In genomic region chr1:238404506-238404905, GRCh38 we compare ENCODE assay signal across 13 cellular contexts.
"Had no signal": no experiment of that assay in that cellular context is flagged by ENCODE, and none has a peak within 500 bp of the region (broad histone marks: within the 10 kb centered on the region; RNA-seq: fewer than 3 reads in every experiment).

No MANE protein-coding gene starts in this region.

- H3K27me3 ChIP-seq: ascending aorta, cardiac muscle cell, ovary, sigmoid colon, spleen had no signal

- H3K4me1 ChIP-seq: ascending aorta, sigmoid colon, spleen had no signal

- H3K4me1 Mint-ChIP-seq: activated B cell treated with CpG ODN at 0.5 μM for 24 hours; activated CD4-positive, alpha-beta T cell treated with anti-CD3 and anti-CD28 coated beads, Interleukin-2, amount 10 ng/mL, durations not matched to agents 24 days and 14 days had no signal

- H3K36me3 ChIP-seq: ascending aorta, cardiac muscle cell, ovary, sigmoid colon, spleen, thoracic aorta had no signal

- DNase-seq: activated B cell treated with CpG ODN at 0.5 μM for 24 hours; activated CD4-positive, alpha-beta T cell treated with anti-CD3 and anti-CD28 coated beads, Interleukin-2, amount 10 ng/mL, durations not matched to agents 24 days and 14 days; hypothalamus; kidney glomerular epithelial cell; ovary; sigmoid colon; spleen had no signal

- H3K4me3 ChIP-seq: ascending aorta, cardiac muscle cell, ovary, sigmoid colon, spleen, thoracic aorta had no signal

- H3K27ac ChIP-seq: ascending aorta, cardiac muscle cell, ovary, sigmoid colon, spleen, thoracic aorta had no signal

- H3K9me3 Mint-ChIP-seq: activated B cell treated with CpG ODN at 0.5 μM for 24 hours; activated CD4-positive, alpha-beta T cell treated with anti-CD3 and anti-CD28 coated beads, Interleukin-2, amount 10 ng/mL, durations not matched to agents 24 days and 14 days; activated T-helper 1 cell treated with anti-CD3 and anti-CD28 coated beads, Interleukin-12 subunit alpha, Interleukin-12 subunit beta, Interleukin-2, Interleukin-4 antibody, amounts not matched to agents 30 ng/mL and 10 ng/mL and 1 ng/mL, durations not matched to agents 14 hours and 24 hours and 36 hours had no signal

- H3K4me3 Mint-ChIP-seq: activated B cell treated with CpG ODN at 0.5 μM for 24 hours; activated CD4-positive, alpha-beta T cell treated with anti-CD3 and anti-CD28 coated beads, Interleukin-2, amount 10 ng/mL, durations not matched to agents 24 days and 14 days; activated T-helper 1 cell treated with anti-CD3 and anti-CD28 coated beads, Interleukin-12 subunit alpha, Interleukin-12 subunit beta, Interleukin-2, Interleukin-4 antibody, amounts not matched to agents 30 ng/mL and 10 ng/mL and 1 ng/mL, durations not matched to agents 14 hours and 24 hours and 36 hours; stimulated activated naive CD8-positive, alpha-beta T cell treated with anti-CD3 and anti-CD28 coated beads, Interleukin-15, Interleukin-2, amounts not matched to agents 100 ng/mL and 50 ng/mL, for 24 hours; T-helper 2 cell treated with Interferon-gamma antibody and Interleukin-4, amounts not matched to agents 5 μg/mL and 100 μg/mL, for 36 hours had no signal

- H3K9me3 ChIP-seq: ascending aorta, ovary, sigmoid colon, spleen, thoracic aorta had no signal

- H3K27ac Mint-ChIP-seq: activated B cell treated with CpG ODN at 0.5 μM for 24 hours; activated CD4-positive, alpha-beta T cell treated with anti-CD3 and anti-CD28 coated beads, Interleukin-2, amount 10 ng/mL, durations not matched to agents 24 days and 14 days; activated T-helper 1 cell treated with anti-CD3 and anti-CD28 coated beads, Interleukin-12 subunit alpha, Interleukin-12 subunit beta, Interleukin-2, Interleukin-4 antibody, amounts not matched to agents 30 ng/mL and 10 ng/mL and 1 ng/mL, durations not matched to agents 14 hours and 24 hours and 36 hours; stimulated activated naive CD8-positive, alpha-beta T cell treated with anti-CD3 and anti-CD28 coated beads, Interleukin-15, Interleukin-2, amounts not matched to agents 100 ng/mL and 50 ng/mL, for 24 hours; T-helper 2 cell treated with Interferon-gamma antibody and Interleukin-4, amounts not matched to agents 5 μg/mL and 100 μg/mL, for 36 hours had no signal

- H3K27me3 Mint-ChIP-seq: activated B cell treated with CpG ODN at 0.5 μM for 24 hours; activated CD4-positive, alpha-beta T cell treated with anti-CD3 and anti-CD28 coated beads, Interleukin-2, amount 10 ng/mL, durations not matched to agents 24 days and 14 days; stimulated activated naive CD8-positive, alpha-beta T cell treated with anti-CD3 and anti-CD28 coated beads, Interleukin-15, Interleukin-2, amounts not matched to agents 100 ng/mL and 50 ng/mL, for 24 hours had no signal
